ENCODE assay signal across 1 cellular context in the genomic region with DNA sequence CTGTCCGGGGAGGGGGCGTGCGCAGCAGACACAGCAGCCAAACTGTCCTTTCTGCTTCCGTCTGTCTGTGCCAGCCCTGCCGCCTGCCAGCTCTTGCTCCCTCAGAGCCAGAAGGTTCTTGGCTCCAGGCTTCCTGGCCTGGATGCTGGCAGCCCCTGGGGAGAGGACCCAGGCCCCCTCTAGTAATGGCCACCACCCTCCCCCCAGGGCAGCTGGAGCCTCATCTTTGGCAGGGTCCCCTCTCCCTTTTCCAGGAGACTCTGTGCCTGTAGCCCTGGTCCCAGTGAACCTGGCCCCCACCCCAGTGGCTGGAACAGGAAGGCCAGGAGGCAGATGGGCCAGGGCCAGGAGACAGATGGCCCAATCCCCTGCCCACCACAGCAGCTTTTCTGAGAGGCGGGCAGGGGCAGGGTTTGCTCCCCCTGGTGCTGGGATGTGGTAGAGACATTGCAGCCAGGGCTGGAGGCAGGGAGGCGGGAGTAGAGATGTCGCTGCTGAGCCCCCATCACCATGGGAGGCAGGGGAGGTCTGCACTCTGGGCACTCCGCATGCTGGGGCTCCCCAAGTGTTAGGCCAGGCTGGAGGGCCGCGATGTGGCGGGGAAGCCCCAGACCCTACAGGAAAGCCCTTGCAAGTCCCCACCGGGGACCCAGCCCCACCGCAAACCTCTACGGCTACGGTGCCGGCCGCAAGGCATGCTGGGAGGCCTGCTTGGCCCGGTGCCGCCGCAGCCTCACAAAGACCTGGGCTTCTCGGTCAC.
TF ChIP-seq lines count a peak whose summit lies in the region.

No MANE protein-coding gene starts in this region.

TF ChIP-seq in HepG2, 621 proteins besides CTCF, POLR2A, EP300 and RAD21 (continued from another document):
- TF ChIP-seq, protein P1, sequence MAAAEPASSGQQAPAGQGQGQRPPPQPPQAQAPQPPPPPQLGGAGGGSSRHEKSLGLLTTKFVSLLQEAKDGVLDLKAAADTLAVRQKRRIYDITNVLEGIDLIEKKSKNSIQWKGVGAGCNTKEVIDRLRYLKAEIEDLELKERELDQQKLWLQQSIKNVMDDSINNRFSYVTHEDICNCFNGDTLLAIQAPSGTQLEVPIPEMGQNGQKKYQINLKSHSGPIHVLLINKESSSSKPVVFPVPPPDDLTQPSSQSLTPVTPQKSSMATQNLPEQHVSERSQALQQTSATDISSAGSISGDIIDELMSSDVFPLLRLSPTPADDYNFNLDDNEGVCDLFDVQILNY (CRISPR knock-in tag; conservative IDR thresholded peaks at IDR 0.05) = 0 out of 2 replicates have a peak, but pooled peaks have one; percentile 16
- TF ChIP-seq, protein P2, sequence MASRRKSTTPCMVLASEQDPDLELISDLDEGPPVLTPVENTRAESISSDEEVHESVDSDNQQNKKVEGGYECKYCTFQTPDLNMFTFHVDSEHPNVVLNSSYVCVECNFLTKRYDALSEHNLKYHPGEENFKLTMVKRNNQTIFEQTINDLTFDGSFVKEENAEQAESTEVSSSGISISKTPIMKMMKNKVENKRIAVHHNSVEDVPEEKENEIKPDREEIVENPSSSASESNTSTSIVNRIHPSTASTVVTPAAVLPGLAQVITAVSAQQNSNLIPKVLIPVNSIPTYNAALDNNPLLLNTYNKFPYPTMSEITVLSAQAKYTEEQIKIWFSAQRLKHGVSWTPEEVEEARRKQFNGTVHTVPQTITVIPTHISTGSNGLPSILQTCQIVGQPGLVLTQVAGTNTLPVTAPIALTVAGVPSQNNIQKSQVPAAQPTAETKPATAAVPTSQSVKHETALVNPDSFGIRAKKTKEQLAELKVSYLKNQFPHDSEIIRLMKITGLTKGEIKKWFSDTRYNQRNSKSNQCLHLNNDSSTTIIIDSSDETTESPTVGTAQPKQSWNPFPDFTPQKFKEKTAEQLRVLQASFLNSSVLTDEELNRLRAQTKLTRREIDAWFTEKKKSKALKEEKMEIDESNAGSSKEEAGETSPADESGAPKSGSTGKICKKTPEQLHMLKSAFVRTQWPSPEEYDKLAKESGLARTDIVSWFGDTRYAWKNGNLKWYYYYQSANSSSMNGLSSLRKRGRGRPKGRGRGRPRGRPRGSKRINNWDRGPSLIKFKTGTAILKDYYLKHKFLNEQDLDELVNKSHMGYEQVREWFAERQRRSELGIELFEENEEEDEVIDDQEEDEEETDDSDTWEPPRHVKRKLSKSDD (CRISPR knock-in tag; IDR thresholded peaks at IDR 0.05; ENCODE audit: low read depth) = 0 out of 2 replicates have a peak, but pooled peaks have one; percentile 40
- TF ChIP-seq ARNT2 (CRISPR knock-in tag; IDR thresholded peaks at IDR 0.05; ENCODE audit: low read depth) = 0 out of 2 replicates have a peak, but pooled peaks have one; percentile 36
- TF ChIP-seq, protein P3, sequence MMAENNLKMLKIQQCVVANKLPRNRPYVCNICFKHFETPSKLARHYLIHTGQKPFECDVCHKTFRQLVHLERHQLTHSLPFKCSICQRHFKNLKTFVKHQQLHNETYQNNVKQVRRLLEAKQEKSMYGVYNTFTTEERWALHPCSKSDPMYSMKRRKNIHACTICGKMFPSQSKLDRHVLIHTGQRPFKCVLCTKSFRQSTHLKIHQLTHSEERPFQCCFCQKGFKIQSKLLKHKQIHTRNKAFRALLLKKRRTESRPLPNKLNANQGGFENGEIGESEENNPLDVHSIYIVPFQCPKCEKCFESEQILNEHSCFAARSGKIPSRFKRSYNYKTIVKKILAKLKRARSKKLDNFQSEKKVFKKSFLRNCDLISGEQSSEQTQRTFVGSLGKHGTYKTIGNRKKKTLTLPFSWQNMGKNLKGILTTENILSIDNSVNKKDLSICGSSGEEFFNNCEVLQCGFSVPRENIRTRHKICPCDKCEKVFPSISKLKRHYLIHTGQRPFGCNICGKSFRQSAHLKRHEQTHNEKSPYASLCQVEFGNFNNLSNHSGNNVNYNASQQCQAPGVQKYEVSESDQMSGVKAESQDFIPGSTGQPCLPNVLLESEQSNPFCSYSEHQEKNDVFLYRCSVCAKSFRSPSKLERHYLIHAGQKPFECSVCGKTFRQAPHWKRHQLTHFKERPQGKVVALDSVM (CRISPR knock-in tag; IDR thresholded peaks at IDR 0.05) = peak; percentile 47; the same call in 1 of the 2 replicates
- TF ChIP-seq THAP11 (CRISPR knock-in tag; IDR thresholded peaks at IDR 0.05) = peak; percentile 40; the same call in 1 of the 2 replicates
- TF ChIP-seq, protein P4, sequence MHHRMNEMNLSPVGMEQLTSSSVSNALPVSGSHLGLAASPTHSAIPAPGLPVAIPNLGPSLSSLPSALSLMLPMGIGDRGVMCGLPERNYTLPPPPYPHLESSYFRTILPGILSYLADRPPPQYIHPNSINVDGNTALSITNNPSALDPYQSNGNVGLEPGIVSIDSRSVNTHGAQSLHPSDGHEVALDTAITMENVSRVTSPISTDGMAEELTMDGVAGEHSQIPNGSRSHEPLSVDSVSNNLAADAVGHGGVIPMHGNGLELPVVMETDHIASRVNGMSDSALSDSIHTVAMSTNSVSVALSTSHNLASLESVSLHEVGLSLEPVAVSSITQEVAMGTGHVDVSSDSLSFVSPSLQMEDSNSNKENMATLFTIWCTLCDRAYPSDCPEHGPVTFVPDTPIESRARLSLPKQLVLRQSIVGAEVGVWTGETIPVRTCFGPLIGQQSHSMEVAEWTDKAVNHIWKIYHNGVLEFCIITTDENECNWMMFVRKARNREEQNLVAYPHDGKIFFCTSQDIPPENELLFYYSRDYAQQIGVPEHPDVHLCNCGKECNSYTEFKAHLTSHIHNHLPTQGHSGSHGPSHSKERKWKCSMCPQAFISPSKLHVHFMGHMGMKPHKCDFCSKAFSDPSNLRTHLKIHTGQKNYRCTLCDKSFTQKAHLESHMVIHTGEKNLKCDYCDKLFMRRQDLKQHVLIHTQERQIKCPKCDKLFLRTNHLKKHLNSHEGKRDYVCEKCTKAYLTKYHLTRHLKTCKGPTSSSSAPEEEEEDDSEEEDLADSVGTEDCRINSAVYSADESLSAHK (CRISPR knock-in tag; IDR thresholded peaks at IDR 0.05; ENCODE audit: borderline replicate concordance) = no peak
- TF ChIP-seq, protein P5, sequence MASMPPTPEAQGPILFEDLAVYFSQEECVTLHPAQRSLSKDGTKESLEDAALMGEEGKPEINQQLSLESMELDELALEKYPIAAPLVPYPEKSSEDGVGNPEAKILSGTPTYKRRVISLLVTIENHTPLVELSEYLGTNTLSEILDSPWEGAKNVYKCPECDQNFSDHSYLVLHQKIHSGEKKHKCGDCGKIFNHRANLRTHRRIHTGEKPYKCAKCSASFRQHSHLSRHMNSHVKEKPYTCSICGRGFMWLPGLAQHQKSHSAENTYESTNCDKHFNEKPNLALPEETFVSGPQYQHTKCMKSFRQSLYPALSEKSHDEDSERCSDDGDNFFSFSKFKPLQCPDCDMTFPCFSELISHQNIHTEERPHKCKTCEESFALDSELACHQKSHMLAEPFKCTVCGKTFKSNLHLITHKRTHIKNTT (CRISPR knock-in tag; IDR thresholded peaks at IDR 0.05) = no peak
- no peak for TF ChIP-seq CHCHD3 (CRISPR knock-in tag; IDR thresholded peaks at IDR 0.05)
- TF ChIP-seq KLF11 (CRISPR knock-in tag; IDR thresholded peaks at IDR 0.05) = no peak
